In genomic region chr11:12282676-12283075, GRCh38 we compare ENCODE assay signal across 1 cellular context.
TF ChIP-seq lines count a peak whose summit lies in the region.

No MANE protein-coding gene starts in this region.

TF ChIP-seq in IMR-90, 13 proteins besides CTCF, POLR2A, EP300 and RAD21:
- TF ChIP-seq MAFK (IDR thresholded peaks at IDR 0.05; ENCODE audit: low read depth, low read length) (no peak), ELK1 (IDR thresholded peaks at IDR 0.05; ENCODE audit: borderline replicate concordance, low read depth, low read length) (no peak)
- TF ChIP-seq, protein P1, sequence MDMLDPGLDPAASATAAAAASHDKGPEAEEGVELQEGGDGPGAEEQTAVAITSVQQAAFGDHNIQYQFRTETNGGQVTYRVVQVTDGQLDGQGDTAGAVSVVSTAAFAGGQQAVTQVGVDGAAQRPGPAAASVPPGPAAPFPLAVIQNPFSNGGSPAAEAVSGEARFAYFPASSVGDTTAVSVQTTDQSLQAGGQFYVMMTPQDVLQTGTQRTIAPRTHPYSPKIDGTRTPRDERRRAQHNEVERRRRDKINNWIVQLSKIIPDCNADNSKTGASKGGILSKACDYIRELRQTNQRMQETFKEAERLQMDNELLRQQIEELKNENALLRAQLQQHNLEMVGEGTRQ (IDR thresholded peaks at IDR 0.05; ENCODE audit: low read depth, low read length) = no peak
